Comparison of ENCODE assay signal across 8 cellular contexts in genomic region chr17:2396568-2397246, GRCh38. TPM values are rescaled to one million over a fixed set of nuclear protein-coding genes. Genes with fewer than 3 reads are reported as not detected.
A peak's percentile ranks its signal among the peaks of the same experiment; 100 is the strongest.
DNase-seq lines count a peak whose midpoint lies in the region; ATAC-seq and FAIRE-seq lines count a peak whose summit lies in the region.

No MANE protein-coding gene starts in this region.

- H3K27me3 ChIP-seq in trophoblast cell (ENCODE audit: insufficient read depth, low read length) = no peaks in the 10 kb centered on the region

- H3K36me3 ChIP-seq in trophoblast cell (ENCODE audit: control insufficient read depth in 1 of 2, insufficient read depth in 2 of 2, low read length in 2 of 2) = no peaks in the 10 kb centered on the region

- H4K8ac ChIP-seq in trophoblast cell (ENCODE audit: low read depth, low read length) = peak overlapping the region; percentile 72

- peak overlapping the region; percentile 44 for H2BK12ac ChIP-seq in trophoblast cell (ENCODE audit: low read length)

- peak overlapping the region; percentile 43 for H2BK120ac ChIP-seq in trophoblast cell (ENCODE audit: insufficient read depth, low read length, poor library complexity)

- peak overlapping the region; percentile 26 for H3K4me3 ChIP-seq in trophoblast cell (ENCODE audit: low read depth, low read length)

- peak overlapping the region; percentile 73 for H3K18ac ChIP-seq in trophoblast cell (ENCODE audit: low read length)

- WGBS in trophoblast cell (ENCODE audit: extremely low coverage, insufficient coverage, insufficient read length) = no CpG with 5 or more reads among the region's 34 CpGs

- intact Hi-C loops in left ventricle myocardium superior (cut with micrococcal nuclease) = no loop called here

- no peak for FAIRE-seq in urothelium cell line (lab: Jason Lieb, UNC)

- peak overlapping the region; percentile 59 for H3K9ac ChIP-seq in trophoblast cell (ENCODE audit: low read length)

- peak overlapping the region; percentile 91 for H3K27ac ChIP-seq in trophoblast cell (ENCODE audit: low read depth, low read length)

- peak overlapping the region; percentile 70 for H3K4me2 ChIP-seq in trophoblast cell (ENCODE audit: low read length)

- peak overlapping the region; percentile 95 for H4K91ac ChIP-seq in trophoblast cell (ENCODE audit: low read depth, low read length)

- peaks cover 55% of the 10 kb centered on the region for H3K79me1 ChIP-seq in trophoblast cell (ENCODE audit: low read length)

- peaks cover 41 to 44% of the 10 kb centered on the region in 2 experiments for H3K4me1 ChIP-seq in trophoblast cell (ENCODE audit: control insufficient read depth in 1 of 2, insufficient read depth in 2 of 2, low read length in 2 of 2)

- ATAC-seq in left ventricle myocardium superior = peak; percentile 30
- ATAC-seq in GM21619 (IDR thresholded peaks at IDR 0.05; ENCODE audit: unreplicated experiment) = no peak

- H3K79me2 ChIP-seq in trophoblast cell (ENCODE audit: control insufficient read depth, insufficient read depth, low read length, poor library complexity) = peaks cover 28% of the 10 kb centered on the region

- no peaks in the 10 kb centered on the region for H3K9me3 ChIP-seq in trophoblast cell (ENCODE audit: insufficient read depth, low read depth, low read length)

- peak overlapping the region; percentile 44 for H3K4ac ChIP-seq in trophoblast cell (ENCODE audit: low read depth, low read length)

- H2BK5ac ChIP-seq in trophoblast cell (ENCODE audit: low read depth, low read length, poor library complexity) = peak overlapping the region; percentile 66

- no peak overlapping the region for H3K23ac ChIP-seq in trophoblast cell (ENCODE audit: low read length)

- peak overlapping the region; percentile 50 for H2AFZ ChIP-seq in trophoblast cell (ENCODE audit: insufficient read depth, low read length, poor library complexity)

- in situ Hi-C loops in SK-MEL-5 (cut with HindIII; ENCODE audit: low pct_unique_long_range_greater_than_20kb, low sequenced_read_pairs) = no loop called here

- no peak overlapping the region for H4K12ac ChIP-seq in trophoblast cell (ENCODE audit: low read depth, low read length)

- H2AK5ac ChIP-seq in trophoblast cell (ENCODE audit: low read length) = peak overlapping the region; percentile 73

- H3K14ac ChIP-seq in trophoblast cell (ENCODE audit: low read length) = peak overlapping the region; percentile 59

- DNase-seq in DMS53 (lab: John Stamatoyannopoulos, UW) (peak; percentile 93), HUDEP-2 (lab: John Stamatoyannopoulos, UW; ENCODE audit: unreplicated experiment in 76 of 76) (peak in 63 of 76 experiments; percentile 13 to 81 (median 57)), SK-MEL-5 (ENCODE audit: low read depth, low spot score) (peak; percentile 53), astrocyte of the hippocampus (ENCODE audit: low read depth, low spot score) (peak; percentile 96), left ventricle myocardium superior (peak; percentile 96), trophoblast cell (peak; percentile 68 to 81), urothelium cell line (ENCODE audit: low spot score) (no peak)

RNA-seq across cellular contexts. Expression of gene MNT, which starts 4.2 kb away (rescaled TPM):
- 8.8 and 10.5 TPM in 2 replicates for total RNA-seq in SK-MEL-5 (2014; rRNA removed; shearing (Covaris generic))
- polyA plus RNA-seq in SK-MEL-5 (2015; cell fraction: cytosol; rRNA removed) = 25.5 and 29.9 TPM in 2 replicates
- polyA plus RNA-seq in SK-MEL-5 (2015; cell fraction: nucleus; rRNA removed) = 35.0 and 49.2 TPM in 2 replicates
- total RNA-seq in left ventricle myocardium superior = 10.4 TPM
- 16.2 and 16.6 TPM in 2 replicates for polyA plus RNA-seq in trophoblast cell (2013)

RNA-seq across cellular contexts. Expression of gene SGSM2, which starts 59.4 kb away (rescaled TPM):
- total RNA-seq in SK-MEL-5 (2014; rRNA removed; shearing (Covaris generic)) = 32.3 and 33.5 TPM in 2 replicates
- 24.5 and 28.8 TPM in 2 replicates for polyA plus RNA-seq in SK-MEL-5 (2015; cell fraction: cytosol; rRNA removed)
- polyA plus RNA-seq in SK-MEL-5 (2015; cell fraction: nucleus; rRNA removed) = 359 and 365 TPM in 2 replicates
- 27.0 TPM for total RNA-seq in left ventricle myocardium superior
- 44.8 and 47.2 TPM in 2 replicates for polyA plus RNA-seq in trophoblast cell (2013)
